8 cellular contexts compared by ENCODE assay signal in genomic region chr12:53379389-53380103, GRCh38. TPM values are rescaled to one million over a fixed set of nuclear protein-coding genes. Genes with fewer than 3 reads are reported as not detected.
DNase-seq lines count a peak whose midpoint lies in the region; ATAC-seq and TF ChIP-seq lines count a peak whose summit lies in the region.

No MANE protein-coding gene starts in this region.

- peak; percentile 95 for DNase-seq in Calu3
- peak; percentile 100 for DNase-seq in HT1080 (ENCODE audit: low read depth)
- DNase-seq in NOMO-1 (lab: John Stamatoyannopoulos, UW; ENCODE audit: unreplicated experiment in 2 of 2), result peak; percentile 100
- peak; percentile 51 to 95 (median 94) for DNase-seq in activated CD8-positive, alpha-beta memory T cell treated with anti-CD3 and anti-CD28 coated beads for 48 hours (ENCODE audit: low read depth in 2 of 3, low spot score in 2 of 3)
- DNase-seq in endothelial cell (ENCODE audit: low spot score), result peak; percentile 96
- peak; percentile 96 for DNase-seq in mesenteric fat pad (ENCODE audit: low spot score)
- DNase-seq in stimulated activated CD8-positive, alpha-beta memory T cell treated with anti-CD3 and anti-CD28 coated beads, Interleukin-15, amount 100 ng/mL, for 24 hours (ENCODE audit: low read depth), result peak; percentile 60

- H3K4me1 Mint-ChIP-seq in Calu3 (ENCODE audit: low read depth, unreplicated experiment) (peaks cover 15% of the 10 kb centered on the region), endothelial cell (ENCODE audit: unreplicated experiment) (peaks cover 32% of the 10 kb centered on the region)

- H3K36me3 Mint-ChIP-seq in Calu3 (ENCODE audit: insufficient read depth, unreplicated experiment), result peaks cover 41% of the 10 kb centered on the region
- peaks cover 25% of the 10 kb centered on the region for H3K36me3 Mint-ChIP-seq in endothelial cell (ENCODE audit: low read depth, unreplicated experiment)

- no TSS peak for BruUV-seq in Calu3 (replicated peaks; lab: Mats Ljungman, UMichigan)

- H3K4me3 Mint-ChIP-seq in Calu3 (ENCODE audit: low read depth, unreplicated experiment) (no peak overlapping the region), endothelial cell (ENCODE audit: unreplicated experiment) (no peak overlapping the region)

- ATAC-seq in GM21381 (IDR thresholded peaks at IDR 0.05; ENCODE audit: unreplicated experiment), result peak; percentile 68

- H3K9me3 Mint-ChIP-seq in Calu3 (ENCODE audit: low read depth, unreplicated experiment) (no peaks in the 10 kb centered on the region), endothelial cell (ENCODE audit: unreplicated experiment) (no peaks in the 10 kb centered on the region)

- TF ChIP-seq CTCF in Calu3 (IDR thresholded peaks at IDR 0.05; ENCODE audit: unreplicated experiment) (no peak), endothelial cell (IDR thresholded peaks at IDR 0.05; ENCODE audit: unreplicated experiment) (no peak)

- H3K27me3 Mint-ChIP-seq in Calu3 (ENCODE audit: unreplicated experiment), result no peaks in the 10 kb centered on the region
- H3K27me3 Mint-ChIP-seq in endothelial cell (ENCODE audit: unreplicated experiment), result peaks cover 2% of the 10 kb centered on the region

- H3K27ac Mint-ChIP-seq in Calu3 (ENCODE audit: unreplicated experiment) (no peak overlapping the region), endothelial cell (ENCODE audit: unreplicated experiment) (no peak overlapping the region)

- CTCF ChIA-PET in Calu3 (lab: Charles Lee), result interaction anchor here (0.5 to 1.4 kb wide), 4 partner anchors 27 to 58 kb away, joined by 4 to 11 read pairs (median 8); partner anchors contain the start of gene AAAS

- intact Hi-C loops in Calu3 (cut with micrococcal nuclease; ENCODE audit: unreplicated experiment), result loop anchor here (2.0 kb wide), 1 partner anchor 27 kb away; no protein-coding TSS in a partner anchor

RNA-seq across cellular contexts. Expression of gene SP1, which starts 0.4 kb away (rescaled TPM):
- total RNA-seq in Calu3 (2022), result 52.5 and 58.0 TPM in 2 replicates
- 25.7 and 36.9 TPM in 2 replicates for total RNA-seq in HT1080 (2014; rRNA removed; shearing (Covaris generic))
- polyA plus RNA-seq in HT1080 (2015; cell fraction: cytosol; rRNA removed), result 21.3 and 26.0 TPM in 2 replicates
- 49.4 and 52.0 TPM in 2 replicates for polyA plus RNA-seq in HT1080 (2015; cell fraction: nucleus; rRNA removed)
- total RNA-seq in endothelial cell (ENCODE audit: unreplicated experiment), result 69.5 TPM
- 60.5 TPM for total RNA-seq in mesenteric fat pad

RNA-seq across cellular contexts. Expression of gene SP7, which starts 43.4 kb away (rescaled TPM):
- total RNA-seq in Calu3 (2022), result not detected in 2 replicates
- total RNA-seq in HT1080 (2014; rRNA removed; shearing (Covaris generic)), result 0.10 TPM in 1 of 2 replicates, not detected in the other
- polyA plus RNA-seq in HT1080 (2015; cell fraction: cytosol; rRNA removed), result 0.05 TPM in 1 of 2 replicates, not detected in the other
- not detected in 2 replicates for polyA plus RNA-seq in HT1080 (2015; cell fraction: nucleus; rRNA removed)
- 3.6 TPM for total RNA-seq in endothelial cell (ENCODE audit: unreplicated experiment)
- not detected for total RNA-seq in mesenteric fat pad

RNA-seq across cellular contexts. Expression of gene AMHR2, which starts 44.1 kb away (rescaled TPM):
- total RNA-seq in Calu3 (2022) (not detected in 2 replicates), endothelial cell (ENCODE audit: unreplicated experiment) (1.3 TPM), mesenteric fat pad (not detected)
- 0.27 TPM in 1 of 2 replicates, not detected in the other for total RNA-seq in HT1080 (2014; rRNA removed; shearing (Covaris generic))
- polyA plus RNA-seq in HT1080 (2015; cell fraction: cytosol; rRNA removed), result not detected in 2 replicates
- polyA plus RNA-seq in HT1080 (2015; cell fraction: nucleus; rRNA removed), result 0.18 TPM in 1 of 2 replicates, not detected in the other

RNA-seq across cellular contexts. Expression of gene AAAS, which starts 58.1 kb away (rescaled TPM):
- total RNA-seq in Calu3 (2022) (31.0 and 33.6 TPM in 2 replicates), endothelial cell (ENCODE audit: unreplicated experiment) (56.2 TPM), mesenteric fat pad (36.4 TPM)
- 117 and 134 TPM in 2 replicates for total RNA-seq in HT1080 (2014; rRNA removed; shearing (Covaris generic))
- polyA plus RNA-seq in HT1080 (2015; cell fraction: cytosol; rRNA removed), result 88.5 and 90.9 TPM in 2 replicates
- 204 and 217 TPM in 2 replicates for polyA plus RNA-seq in HT1080 (2015; cell fraction: nucleus; rRNA removed)

Comparison
In these comparisons a context has a peak if more than half of its experiments do, and no peak if none do; other contexts are left out.
1. Peak in every context shown above with its lines: DNase-seq and ATAC-seq.